9 cellular contexts compared by ENCODE assay signal in genomic region chr5:55597014-55597981, GRCh38.
DNase-seq lines count a peak whose midpoint lies in the region; ATAC-seq and TF ChIP-seq lines count a peak whose summit lies in the region.
"Had no signal": no experiment of that assay in that cellular context is flagged by ENCODE, and none has a peak within 500 bp of the region (broad histone marks: within the 10 kb centered on the region; RNA-seq: fewer than 3 reads in every experiment).

No MANE protein-coding gene starts in this region.

- H3K4me1 ChIP-seq in colonic mucosa (peaks cover 15% of the 10 kb centered on the region), lung (ENCODE audit: control insufficient read depth in 2 of 2, insufficient read depth in 2 of 2, low read length in 2 of 2) (peaks cover 10 to 23% of the 10 kb centered on the region in 2 donors), uterus (peaks cover 5 to 18% of the 10 kb centered on the region in 2 donors)

- no peak overlapping the region for H3K4me3 ChIP-seq in colonic mucosa
- H3K4me3 ChIP-seq in lung = no peak overlapping the region
- H3K4me3 ChIP-seq in uterus = no peak overlapping the region

- H3K9me3 Mint-ChIP-seq in activated CD4-positive, alpha-beta T cell treated with anti-CD3 and anti-CD28 coated beads, Interleukin-2, amount 10 ng/mL, durations not matched to agents 24 days and 14 days = peaks cover 3% of the 10 kb centered on the region
- no peaks in the 10 kb centered on the region for H3K9me3 Mint-ChIP-seq in endothelial cell (ENCODE audit: unreplicated experiment)

- no peaks in the 10 kb centered on the region for H3K27me3 Mint-ChIP-seq in activated CD4-positive, alpha-beta T cell treated with anti-CD3 and anti-CD28 coated beads, Interleukin-2, amount 10 ng/mL, durations not matched to agents 24 days and 14 days
- no peaks in the 10 kb centered on the region for H3K27me3 Mint-ChIP-seq in endothelial cell (ENCODE audit: unreplicated experiment)

- 59% methylated on average over 7 of the region's 7 CpGs for WGBS in lung, 2 donors

- H3K36me3 Mint-ChIP-seq in activated CD4-positive, alpha-beta T cell treated with anti-CD3 and anti-CD28 coated beads, Interleukin-2, amount 10 ng/mL, durations not matched to agents 24 days and 14 days (ENCODE audit: low read depth) = no peaks in the 10 kb centered on the region
- H3K36me3 Mint-ChIP-seq in endothelial cell (ENCODE audit: low read depth, unreplicated experiment) = no peaks in the 10 kb centered on the region

- intact Hi-C loops in activated CD4-positive, alpha-beta T cell treated with anti-CD3 and anti-CD28 coated beads, Interleukin-2, amount 10 ng/mL, durations not matched to agents 24 days and 14 days (cut with micrococcal nuclease) = no loop called here
- intact Hi-C loops in colonic mucosa (cut with DNase I) (no loop called here), uterus (cut with DNase I; ENCODE audit: low total_unique reads) (no loop called here)

- no peak overlapping the region for H3K9ac ChIP-seq in colonic mucosa (ENCODE audit: low read depth in 2 of 2, low read length in 2 of 2)

- no peak for ATAC-seq in lung (ENCODE audit: insufficient read depth, low FRiP score)
- no peak for ATAC-seq in GM18498 (IDR thresholded peaks at IDR 0.05; ENCODE audit: unreplicated experiment)

- H3K4me3 Mint-ChIP-seq in activated CD4-positive, alpha-beta T cell treated with anti-CD3 and anti-CD28 coated beads, Interleukin-2, amount 10 ng/mL, durations not matched to agents 24 days and 14 days = no peak overlapping the region
- no peak overlapping the region for H3K4me3 Mint-ChIP-seq in endothelial cell (ENCODE audit: unreplicated experiment)

- no peak for TF ChIP-seq CTCF in colonic mucosa (IDR thresholded peaks at IDR 0.05)
- TF ChIP-seq CTCF in lung (IDR thresholded peaks at IDR 0.05; ENCODE audit: control extremely low read depth, extremely low read depth) = no peak
- TF ChIP-seq CTCF in uterus (IDR thresholded peaks at IDR 0.05) = no peak
- no peak for TF ChIP-seq CTCF in endothelial cell (IDR thresholded peaks at IDR 0.05; ENCODE audit: unreplicated experiment)

- H3K27me3 ChIP-seq in colonic mucosa (no peaks in the 10 kb centered on the region), lung (ENCODE audit: control insufficient read depth, insufficient read depth) (no peaks in the 10 kb centered on the region), uterus (no peaks in the 10 kb centered on the region)

- no peak for DNase-seq in activated CD4-positive, alpha-beta T cell treated with anti-CD3 and anti-CD28 coated beads, Interleukin-2, amount 10 ng/mL, durations not matched to agents 24 days and 14 days
- no peak for DNase-seq in activated CD4-positive, alpha-beta T cell treated with anti-CD3 and anti-CD28 coated beads, Interleukin-2, amount 50 U/mL, for 1 hour
- DNase-seq in colonic mucosa (peak; percentile 60), lung (ENCODE audit: low spot score) (peak; percentile 39), uterus (peak; percentile 68 to 83), endothelial cell (ENCODE audit: low spot score) (no peak), midbrain (lab: John Stamatoyannopoulos, UW) (no peak)
- DNase-seq: NCI-H2029 treated with DMSO at 0.1 percent for 48 hours had no signal

- H3K36me3 ChIP-seq in colonic mucosa (no peaks in the 10 kb centered on the region), lung (ENCODE audit: control insufficient read depth in 2 of 2, insufficient read depth in 2 of 2, low read length in 2 of 2) (no peaks in the 10 kb centered on the region), uterus (no peaks in the 10 kb centered on the region)

- no peaks in the 10 kb centered on the region for H3K9me3 ChIP-seq in colonic mucosa
- H3K9me3 ChIP-seq in lung (ENCODE audit: control insufficient read depth in 2 of 2, insufficient read depth in 1 of 2, low read length in 1 of 2) = no peaks in the 10 kb centered on the region
- no peaks in the 10 kb centered on the region for H3K9me3 ChIP-seq in uterus

- peaks cover 56% of the 10 kb centered on the region for H3K4me1 Mint-ChIP-seq in activated CD4-positive, alpha-beta T cell treated with anti-CD3 and anti-CD28 coated beads, Interleukin-2, amount 10 ng/mL, durations not matched to agents 24 days and 14 days
- peaks cover 33% of the 10 kb centered on the region for H3K4me1 Mint-ChIP-seq in endothelial cell (ENCODE audit: unreplicated experiment)

- TF ChIP-seq POLR2A in uterus (IDR thresholded peaks at IDR 0.05) = no peak

- H3K27ac ChIP-seq in colonic mucosa = peak overlapping the region; percentile 45
- peak overlapping the region; percentile 70 to 77 for H3K27ac ChIP-seq in lung (ENCODE audit: low read depth in 1 of 2, low read length in 1 of 2)
- peak overlapping the region; percentile 83 to 93 for H3K27ac ChIP-seq in uterus

- peak overlapping the region; percentile 45 for H3K27ac Mint-ChIP-seq in activated CD4-positive, alpha-beta T cell treated with anti-CD3 and anti-CD28 coated beads, Interleukin-2, amount 10 ng/mL, durations not matched to agents 24 days and 14 days
- no peak overlapping the region for H3K27ac Mint-ChIP-seq in endothelial cell (ENCODE audit: unreplicated experiment)

Comparison
In these comparisons a context has a peak if more than half of its experiments do, and no peak if none do; other contexts are left out.
1. DNase-seq: peak in colonic mucosa (single experiment), lung (single experiment) and uterus (2 of 2); none in activated CD4-positive, alpha-beta T cell treated with anti-CD3 and anti-CD28 coated beads, Interleukin-2, amount 10 ng/mL, durations not matched to agents 24 days and 14 days (single experiment), activated CD4-positive, alpha-beta T cell treated with anti-CD3 and anti-CD28 coated beads, Interleukin-2, amount 50 U/mL, for 1 hour (single experiment), endothelial cell (single experiment) and midbrain (single experiment).
2. Peak in every context shown above with its lines, with median percentiles within 50 percentile points of each other: H3K27ac ChIP-seq.